10 cellular contexts compared by ENCODE assay signal in genomic region chr17:64599187-64599676, GRCh38.
A peak's percentile ranks its signal among the peaks of the same experiment; 100 is the strongest.
DNase-seq lines count a peak whose midpoint lies in the region; ATAC-seq, FAIRE-seq and TF ChIP-seq lines count a peak whose summit lies in the region.
"Had no signal": no experiment of that assay in that cellular context is flagged by ENCODE, and none has a peak within 500 bp of the region (broad histone marks: within the 10 kb centered on the region; RNA-seq: fewer than 3 reads in every experiment).

No MANE protein-coding gene starts in this region.

- H3K4me1 ChIP-seq in K562 (replicated peaks in 1 of 2; ENCODE audit: control insufficient read depth in 2 of 2, insufficient read depth in 2 of 2, low read length in 2 of 2) (peaks cover 5 to 9% of the 10 kb centered on the region in 2 experiments; a peak in 4 of 5 replicates), adrenal gland (replicated peaks in 1 of 2) (peaks cover 6 to 36% of the 10 kb centered on the region in 2 donors)

- H3K9me1 ChIP-seq in K562 (ENCODE audit: control insufficient read depth, insufficient read depth, low read length): no peaks in the 10 kb centered on the region

- TF ChIP-seq CTCF in K562 (IDR thresholded peaks at IDR 0.05 in 2 of 3, conservative IDR thresholded peaks at IDR 0.05 in 1 of 3; ENCODE audit: insufficient read depth in 2 of 3, low read depth in 1 of 3, low read length in 3 of 3) (no peak), adrenal gland (IDR thresholded peaks at IDR 0.05) (no peak)

- CTCF ChIA-PET in K562 (lab: Yijun Ruan, JAX; ENCODE audit: low intra/inter-chr PET ratio): no interaction called here

- peak overlapping the region; percentile 77 to 79; a peak in 3 of 4 replicates for H3K9ac ChIP-seq in K562 (ENCODE audit: insufficient read depth in 1 of 2, low read depth in 2 of 2, low read length in 2 of 2)

- H3K9me3 ChIP-seq in K562 (replicated peaks; ENCODE audit: control insufficient read depth, insufficient read depth, low read depth, low read length): no peaks in the 10 kb centered on the region
- no peaks in the 10 kb centered on the region for H3K9me3 ChIP-seq in adrenal gland (replicated peaks in 1 of 3)
- H3K9me3 ChIP-seq: thoracic aorta had no signal

- peak; percentile 70 for ATAC-seq in GM18505 (IDR thresholded peaks at IDR 0.05; ENCODE audit: unreplicated experiment)
- peak; percentile 59 for ATAC-seq in HG02884 (IDR thresholded peaks at IDR 0.05; ENCODE audit: unreplicated experiment)
- ATAC-seq in K562: peak; percentile 98

- intact Hi-C loops in K562 (cut with micrococcal nuclease): loop anchor here (5.0 kb wide), 1 partner anchor 92 kb away; the partner anchor contains the start of genes CEP95 and DDX5
- intact Hi-C loops in adrenal gland (cut with DNase I): loop anchor here in 1 of 2 donors (10.0 kb wide), 1 partner anchor 46 kb away; no protein-coding TSS in a partner anchor
- intact Hi-C loops in posterior cingulate gyrus (cut with DNase I): no loop called here

- TF ChIP-seq EP300 in K562 (IDR thresholded peaks at IDR 0.05; ENCODE audit: low read length): no peak

- DNase-seq in T-helper 9 cell (peak; percentile 37), K562 (ENCODE audit: extremely low read depth in 1 of 4, low spot score in 3 of 4) (peak; percentile 30 to 88 (median 54)), cerebellar cortex (ENCODE audit: low spot score) (no peak), adrenal gland (no peak), posterior cingulate gyrus (no peak)
- peak; percentile 2 for DNase-seq in stimulated activated CD8-positive, alpha-beta memory T cell treated with anti-CD3 and anti-CD28 coated beads, Interleukin-15, amount 100 ng/mL, for 24 hours (ENCODE audit: low read depth)

- TF ChIP-seq RAD21 in K562 (CRISPR knock-in tag; conservative IDR thresholded peaks at IDR 0.05 in 1 of 2, IDR thresholded peaks at IDR 0.05 in 1 of 2): no peak

- H3K36me3 ChIP-seq in K562 (ENCODE audit: control insufficient read depth, insufficient read depth, low read length) (no peaks in the 10 kb centered on the region; the same call in 2 of the 3 replicates), adrenal gland (replicated peaks in 1 of 2) (no peaks in the 10 kb centered on the region)

- H3K27ac ChIP-seq in K562 (ENCODE audit: extremely low read depth, low read depth, low read length): peak overlapping the region; percentile 84
- no peak overlapping the region for H3K27ac ChIP-seq in adrenal gland
- H3K27ac ChIP-seq: thoracic aorta had no signal

- no TSS peak for BruUV-seq in K562 (replicated peaks; lab: Mats Ljungman, UMichigan)

- H4K20me1 ChIP-seq in K562 (replicated peaks; ENCODE audit: control insufficient read depth, insufficient read depth, low read length): no peaks in the 10 kb centered on the region

- FAIRE-seq in K562 (lab: Jason Lieb, UNC): peak; percentile 96
- FAIRE-seq: H1 had no signal

- TF ChIP-seq POLR2A in GM18505 (IDR thresholded peaks at IDR 0.05; ENCODE audit: borderline replicate concordance, extremely low read depth, insufficient read depth, insufficient read length) (peak; percentile 44), K562 (conservative IDR thresholded peaks at IDR 0.05) (peak; percentile 82), adrenal gland (IDR thresholded peaks at IDR 0.05) (no peak)

- H3K27me3 ChIP-seq in K562 (ENCODE audit: control insufficient read depth in 2 of 2, insufficient read depth in 2 of 2, low read length in 2 of 2): no peaks in the 10 kb centered on the region
- H3K27me3 ChIP-seq in adrenal gland: no peaks in the 10 kb centered on the region

- WGBS in K562 (ENCODE audit: insufficient coverage, low coverage, missing lambda C conversion rate): under 1% methylated on average over 10 of the region's 10 CpGs
- WGBS in adrenal gland, 4 donors: 68 to 80% (median 79%) methylated on average over 10 of the region's 10 CpGs

- in situ Hi-C loops in K562 (cut with MboI): no loop called here

- H3K79me2 ChIP-seq in K562 (ENCODE audit: control insufficient read depth, insufficient read depth, low read length): peaks cover 3% of the 10 kb centered on the region

- POLR2A ChIA-PET in K562 (lab: Yijun Ruan, JAX): interaction anchor here (0.6 to 2.3 kb wide), 5 partner anchors 32 to 278 kb away, joined by 3 to 22 read pairs (median 3); partner anchors contain the start of genes CEP95, DDX5 and POLG2

- H3K4me2 ChIP-seq in K562 (ENCODE audit: insufficient read depth, low read length): peak overlapping the region; percentile 80

- H3K4me3 ChIP-seq in K562: peak overlapping the region; percentile 29
- no peak overlapping the region for H3K4me3 ChIP-seq in adrenal gland
- H3K4me3 ChIP-seq: thoracic aorta had no signal

- H2AFZ ChIP-seq in K562 (ENCODE audit: low read depth, low read length): peak overlapping the region; percentile 90

TF ChIP-seq in K562, 482 proteins besides CTCF, POLR2A, EP300 and RAD21 (continues in another document):
- 0 out of 2 replicates have a peak, but pooled peaks have one; percentile 39 for TF ChIP-seq ELF4 (CRISPR knock-in tag; IDR thresholded peaks at IDR 0.05)
- peak; percentile 57; the same call in 1 of the 2 replicates for TF ChIP-seq RBFOX2 (IDR thresholded peaks at IDR 0.05; ENCODE audit: low read depth, low read length)
- no peak for TF ChIP-seq GMEB1 (CRISPR knock-in tag; IDR thresholded peaks at IDR 0.05)
- no peak for TF ChIP-seq MLX (CRISPR knock-in tag; conservative IDR thresholded peaks at IDR 0.05)
- no peak for TF ChIP-seq DIDO1 (tag; IDR thresholded peaks at IDR 0.05; ENCODE audit: low read depth)
- 0 out of 2 replicates have a peak, but pooled peaks have one; percentile 30 for TF ChIP-seq ZNF175 (CRISPR knock-in tag; IDR thresholded peaks at IDR 0.05; ENCODE audit: low read depth)
- no peak for TF ChIP-seq FOXA1 (IDR thresholded peaks at IDR 0.05; ENCODE audit: borderline replicate concordance)
- no peak for TF ChIP-seq THAP12 (CRISPR knock-in tag; IDR thresholded peaks at IDR 0.05)
- TF ChIP-seq HSF4 (CRISPR knock-in tag; IDR thresholded peaks at IDR 0.05; ENCODE audit: borderline replicate concordance): no peak
- TF ChIP-seq DEAF1 (CRISPR knock-in tag; IDR thresholded peaks at IDR 0.05): no peak
- TF ChIP-seq MLLT1 (IDR thresholded peaks at IDR 0.05): peak in 1 of 2 experiments; percentile 6; a peak in 1 of 4 replicates

Comparison
In these comparisons a context has a peak if more than half of its experiments do, and no peak if none do; other contexts are left out.
1. POLR2A ChIP-seq: peak in GM18505 (single experiment) and K562 (single experiment); none in adrenal gland (0 of 2).
2. DNase-seq: peak in T-helper 9 cell (single experiment), K562 (4 of 4) and stimulated activated CD8-positive, alpha-beta memory T cell treated with anti-CD3 and anti-CD28 coated beads, Interleukin-15, amount 100 ng/mL, for 24 hours (single experiment); none in cerebellar cortex (single experiment), adrenal gland (0 of 7) and posterior cingulate gyrus (0 of 10).
3. Peak in every context shown above with its lines, with median percentiles within 50 percentile points of each other: ATAC-seq.